ENCODE assay signal across 8 cellular contexts in the genomic region with DNA sequence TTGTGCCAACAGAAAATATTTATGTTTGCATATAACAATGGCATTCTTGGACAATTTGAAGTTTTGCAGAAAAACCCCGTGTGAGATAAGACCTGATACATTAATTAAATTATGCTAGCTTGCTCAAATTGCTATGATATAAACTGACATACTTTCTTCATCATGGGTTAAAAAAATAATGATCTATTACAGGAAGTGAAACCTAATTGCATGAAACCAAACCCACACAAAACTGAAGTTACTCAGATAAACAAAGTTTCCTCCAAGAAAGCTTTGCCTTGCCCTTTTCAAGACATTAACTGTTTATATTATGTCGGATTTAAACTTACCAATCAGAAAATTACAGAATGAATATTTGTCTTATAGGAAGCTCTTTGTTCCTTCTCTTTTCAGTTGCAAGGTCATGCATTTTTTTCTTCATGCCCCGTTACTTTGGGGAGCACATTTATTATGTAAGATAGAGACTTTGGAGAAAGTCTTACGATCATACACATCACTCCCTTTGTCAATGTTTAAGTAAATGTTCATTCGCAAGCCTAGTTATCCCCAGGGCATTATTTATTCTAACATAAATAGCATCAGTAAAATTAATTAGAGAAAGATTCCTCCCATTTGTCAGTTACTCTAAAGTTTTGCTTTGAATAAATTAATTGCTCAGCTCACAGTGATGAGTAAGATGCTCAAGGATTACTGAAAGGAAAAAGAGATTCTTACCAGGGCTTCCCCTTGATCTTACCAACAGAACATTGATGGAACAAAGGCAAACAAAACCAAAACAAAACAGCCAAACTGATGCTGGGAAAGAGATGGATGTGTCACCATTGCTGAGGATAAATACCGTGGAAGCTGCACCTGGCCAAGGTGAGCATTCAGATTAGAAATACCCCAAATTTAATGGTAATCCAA. TPM values are rescaled to one million over a fixed set of nuclear protein-coding genes. Genes with fewer than 3 reads are reported as not detected.
DNase-seq lines count a peak whose midpoint lies in the region; ATAC-seq and TF ChIP-seq lines count a peak whose summit lies in the region.

No MANE protein-coding gene starts in this region.

- no peaks in the 10 kb centered on the region for H3K36me3 ChIP-seq in mesenchymal stem cell (ENCODE audit: control insufficient read depth in 1 of 2, insufficient read depth in 2 of 2, low read depth in 1 of 2, low read length in 2 of 2)
- H3K36me3 ChIP-seq in A673 (ENCODE audit: insufficient read depth, low read length, poor library complexity, severe bottlenecking), result no peaks in the 10 kb centered on the region

- no peak overlapping the region for H2AFZ ChIP-seq in mesenchymal stem cell (ENCODE audit: low read depth, low read length)

- no peak overlapping the region for H2BK12ac ChIP-seq in mesenchymal stem cell (ENCODE audit: low read length in 2 of 2)

- H3K9me3 ChIP-seq in mesenchymal stem cell (ENCODE audit: control insufficient read depth, low read length), result peaks cover 2% of the 10 kb centered on the region
- peaks cover 4% of the 10 kb centered on the region for H3K9me3 ChIP-seq in A673 (ENCODE audit: low read depth, low read length, poor library complexity, severe bottlenecking)

- no peak overlapping the region for H2BK5ac ChIP-seq in mesenchymal stem cell (ENCODE audit: low read depth, low read length, poor library complexity, severe bottlenecking)

- no peaks in the 10 kb centered on the region for H3K4me1 ChIP-seq in mesenchymal stem cell (ENCODE audit: control insufficient read depth, insufficient read depth, low read depth, low read length)
- H3K4me1 ChIP-seq in A673 (ENCODE audit: insufficient read depth, low read length, poor library complexity, severe bottlenecking), result peaks cover 6% of the 10 kb centered on the region

- no peaks in the 10 kb centered on the region for H3K79me1 ChIP-seq in mesenchymal stem cell (replicated peaks; ENCODE audit: low read length, poor library complexity, severe bottlenecking)

- ATAC-seq in activated CD4-positive, CD25-positive, alpha-beta regulatory T cell treated with anti-CD3 and anti-CD28 coated beads, Interleukin-2, amount 50 U/mL, for 24 hours, result peak; percentile 56 to 82
- ATAC-seq in GM21717 (IDR thresholded peaks at IDR 0.05; ENCODE audit: unreplicated experiment), result peak; percentile 81
- ATAC-seq in HG03457 (IDR thresholded peaks at IDR 0.05; ENCODE audit: unreplicated experiment), result peak; percentile 88
- peak; percentile 78 for ATAC-seq in memory B cell (ENCODE audit: low read depth)

- WGBS in mesenchymal stem cell, result 100% methylated on average over 1 of the region's 6 CpGs

- POLR2A ChIA-PET in A673 (lab: Charles Lee; ENCODE audit: low non-redundant PET), result no interaction called here

- CTCF ChIA-PET in A673 (lab: Charles Lee), result no interaction called here

- H3K4me3 ChIP-seq in mesenchymal stem cell (ENCODE audit: insufficient read depth in 1 of 2, low read depth in 1 of 2, low read length in 2 of 2), result no peak overlapping the region
- H3K4me3 ChIP-seq in A673 (ENCODE audit: low read depth, low read length, poor library complexity, severe bottlenecking), result no peak overlapping the region

- H3K4me3 Mint-ChIP-seq in memory B cell, result peak overlapping the region; percentile 46

- H2BK15ac ChIP-seq in mesenchymal stem cell (ENCODE audit: low read depth, poor library complexity, severe bottlenecking), result no peak overlapping the region

- no peak overlapping the region for H3K27ac Mint-ChIP-seq in memory B cell

- H2AK5ac ChIP-seq in mesenchymal stem cell (ENCODE audit: low read length, severe bottlenecking), result no peak overlapping the region

- H3K18ac ChIP-seq in mesenchymal stem cell (ENCODE audit: low read depth in 1 of 2, low read length in 2 of 2), result no peak overlapping the region

- no peak overlapping the region for H4K91ac ChIP-seq in mesenchymal stem cell (ENCODE audit: low read length)

- no peak overlapping the region for H3K23ac ChIP-seq in mesenchymal stem cell (ENCODE audit: low read length in 2 of 2)

- H2BK120ac ChIP-seq in mesenchymal stem cell (ENCODE audit: low read depth, low read length), result no peak overlapping the region

- H3K27ac ChIP-seq in mesenchymal stem cell (ENCODE audit: low read length, poor library complexity, severe bottlenecking), result no peak overlapping the region
- H3K27ac ChIP-seq in A673 (ENCODE audit: low read depth, low read length, poor library complexity, severe bottlenecking), result no peak overlapping the region

- peaks cover 19% of the 10 kb centered on the region for H3K4me1 Mint-ChIP-seq in memory B cell

- H3K4ac ChIP-seq in mesenchymal stem cell (ENCODE audit: low read depth in 1 of 2, low read length in 2 of 2), result no peak overlapping the region

- TF ChIP-seq CTCF in A673 (conservative IDR thresholded peaks at IDR 0.05; ENCODE audit: low read depth, low read length), result no peak

- DNase-seq in activated CD4-positive, CD25-positive, alpha-beta regulatory T cell treated with anti-CD3 and anti-CD28 coated beads, Interleukin-2, amount 50 U/mL, for 72 hours, result no peak
- DNase-seq in memory B cell (ENCODE audit: low spot score in 2 of 2) (no peak), mesenchymal stem cell (no peak), A673 (ENCODE audit: low spot score) (no peak)
- DNase-seq in effector CD8-positive, alpha-beta T cell (lab: John Stamatoyannopoulos, UW), result no peak

- H3K4me2 ChIP-seq in mesenchymal stem cell (ENCODE audit: low read length, poor library complexity, severe bottlenecking), result no peak overlapping the region

- H4K8ac ChIP-seq in mesenchymal stem cell (ENCODE audit: low read length), result no peak overlapping the region

- H3K9ac ChIP-seq in mesenchymal stem cell (ENCODE audit: low read length), result no peak overlapping the region

- H3K14ac ChIP-seq in mesenchymal stem cell (ENCODE audit: low read length in 2 of 2), result no peak overlapping the region

- peaks cover 5% of the 10 kb centered on the region for H3K9me3 Mint-ChIP-seq in memory B cell

- no peaks in the 10 kb centered on the region for H3K27me3 Mint-ChIP-seq in memory B cell

- no peaks in the 10 kb centered on the region for H3K27me3 ChIP-seq in mesenchymal stem cell (ENCODE audit: control insufficient read depth in 1 of 2, insufficient read depth in 1 of 2, low read length in 2 of 2)
- no peaks in the 10 kb centered on the region for H3K27me3 ChIP-seq in A673 (replicated peaks; ENCODE audit: insufficient read depth, low read depth, low read length, poor library complexity)

- intact Hi-C loops in A673 (cut with micrococcal nuclease; ENCODE audit: unreplicated experiment), result no loop called here

- peaks cover 9% of the 10 kb centered on the region for H3K36me3 Mint-ChIP-seq in memory B cell

- BruUV-seq in A673 (replicated peaks; lab: Mats Ljungman, UMichigan), result no TSS peak

RNA-seq across cellular contexts. Expression of gene TMEM244, which starts 14.7 kb away (rescaled TPM):
- polyA plus RNA-seq in mesenchymal stem cell (2013, experiment 1 of 2), result not detected
- not detected for polyA plus RNA-seq in mesenchymal stem cell (2013, experiment 2 of 2)
- not detected in 2 replicates for total RNA-seq in A673 (2021)
